ENCODE assay signal across 9 cellular contexts in genomic region chrX:114626323-114626722, GRCh38. TPM values are rescaled to one million over a fixed set of nuclear protein-coding genes. Genes with fewer than 3 reads are reported as not detected.
DNase-seq lines count a peak whose midpoint lies in the region; ATAC-seq and TF ChIP-seq lines count a peak whose summit lies in the region.
"Had no signal": no experiment of that assay in that cellular context is flagged by ENCODE, and none has a peak within 500 bp of the region (broad histone marks: within the 10 kb centered on the region; RNA-seq: fewer than 3 reads in every experiment).

No MANE protein-coding gene starts in this region.

- H3K4me3 ChIP-seq in Jurkat, Clone E6-1 (ENCODE audit: low read length), result no peak overlapping the region
- no peak overlapping the region for H3K4me3 ChIP-seq in suprapubic skin
- H3K4me3 ChIP-seq: spleen had no signal

- no peak overlapping the region for H3K27ac Mint-ChIP-seq in chondrocyte (ENCODE audit: unreplicated experiment)
- H3K27ac Mint-ChIP-seq in osteocyte (ENCODE audit: unreplicated experiment), result no peak overlapping the region

- TF ChIP-seq CTCF in GM12872 (IDR thresholded peaks at IDR 0.05; ENCODE audit: insufficient read depth, low read depth, low read length) (0 out of 3 replicates have a peak, but pooled peaks have one; percentile 20), chondrocyte (IDR thresholded peaks at IDR 0.05) (peak; percentile 76), osteocyte (IDR thresholded peaks at IDR 0.05) (peak; percentile 52), suprapubic skin (IDR thresholded peaks at IDR 0.05) (no peak)

- H3K4me1 Mint-ChIP-seq in chondrocyte (ENCODE audit: low read depth), result no peaks in the 10 kb centered on the region
- H3K4me1 Mint-ChIP-seq in osteocyte (ENCODE audit: unreplicated experiment), result no peaks in the 10 kb centered on the region

- no peak for TF ChIP-seq EP300 in suprapubic skin (IDR thresholded peaks at IDR 0.05)

- H3K36me3 Mint-ChIP-seq in chondrocyte (ENCODE audit: low read depth) (no peaks in the 10 kb centered on the region), osteocyte (ENCODE audit: unreplicated experiment) (no peaks in the 10 kb centered on the region)

- H3K27ac ChIP-seq in suprapubic skin, result no peak overlapping the region
- H3K27ac ChIP-seq: spleen had no signal

- H3K4me3 Mint-ChIP-seq in chondrocyte (ENCODE audit: unreplicated experiment) (no peak overlapping the region), osteocyte (ENCODE audit: unreplicated experiment) (no peak overlapping the region)

- no peaks in the 10 kb centered on the region for H3K4me1 ChIP-seq in suprapubic skin
- H3K4me1 ChIP-seq: spleen had no signal

- H3K27me3 Mint-ChIP-seq in chondrocyte (ENCODE audit: low read depth) (peaks cover 13% of the 10 kb centered on the region), osteocyte (ENCODE audit: unreplicated experiment) (peaks cover 2% of the 10 kb centered on the region)

- no peaks in the 10 kb centered on the region for H3K9me3 ChIP-seq in suprapubic skin
- H3K9me3 ChIP-seq: spleen had no signal

- H3K27me3 ChIP-seq in suprapubic skin, result no peaks in the 10 kb centered on the region

- no peak for TF ChIP-seq POLR2A in suprapubic skin (IDR thresholded peaks at IDR 0.05)

- no peaks in the 10 kb centered on the region for H3K36me3 ChIP-seq in suprapubic skin
- H3K36me3 ChIP-seq: spleen had no signal

- peak; percentile 12 for DNase-seq in Jurkat, Clone E6-1 (ENCODE audit: low read depth, low spot score)
- DNase-seq in chondrocyte (ENCODE audit: low spot score) (no peak), osteocyte (ENCODE audit: extremely low spot score, unreplicated experiment) (no peak), suprapubic skin (ENCODE audit: low spot score in 2 of 2) (no peak), kidney glomerular epithelial cell (lab: John Stamatoyannopoulos, UW) (no peak)
- DNase-seq: spleen had no signal

- H3K9me3 Mint-ChIP-seq in chondrocyte (ENCODE audit: low read depth), result no peaks in the 10 kb centered on the region
- no peaks in the 10 kb centered on the region for H3K9me3 Mint-ChIP-seq in osteocyte (ENCODE audit: unreplicated experiment)

- no peak for ATAC-seq in GM18861 (IDR thresholded peaks at IDR 0.05; ENCODE audit: unreplicated experiment)

RNA-seq across cellular contexts. Expression of gene HTR2C, which starts 42.4 kb away (rescaled TPM):
- not detected for polyA plus RNA-seq in Jurkat, Clone E6-1 (2012; ENCODE audit: insufficient read depth, insufficient read length)
- total RNA-seq in chondrocyte (not detected in 3 replicates), osteocyte (not detected in 2 replicates), suprapubic skin (not detected)
- total RNA-seq: LHCN-M2, spleen had no signal
- polyA plus RNA-seq: spleen had no signal

Comparison
In these comparisons a context has a peak if more than half of its experiments do, and no peak if none do; other contexts are left out.
1. CTCF ChIP-seq: peak in GM12872 (single experiment), chondrocyte (single experiment) and osteocyte (single experiment); none in suprapubic skin (0 of 2).